12 cellular contexts compared by ENCODE assay signal in genomic region chr11:3043315-3043871, GRCh38. TPM values are rescaled to one million over a fixed set of nuclear protein-coding genes. Genes with fewer than 3 reads are reported as not detected.
DNase-seq lines count a peak whose midpoint lies in the region; ATAC-seq and TF ChIP-seq lines count a peak whose summit lies in the region.
"Had no signal": no experiment of that assay in that cellular context is flagged by ENCODE, and none has a peak within 500 bp of the region (broad histone marks: within the 10 kb centered on the region; RNA-seq: fewer than 3 reads in every experiment).

No MANE protein-coding gene starts in this region.

- H3K9me3 ChIP-seq in left lung (no peaks in the 10 kb centered on the region), stomach (no peaks in the 10 kb centered on the region)

- 39 to 77% (median 45%) methylated on average over 14 to 16 of the region's 16 CpGs for WGBS in stomach, 5 donors

- ATAC-seq in left lung (peak; percentile 45), GM18519 (IDR thresholded peaks at IDR 0.05; ENCODE audit: low FRiP score, unreplicated experiment) (no peak)
- ATAC-seq: activated CD8-positive, alpha-beta memory T cell treated with anti-CD3 and anti-CD28 coated beads, Interleukin-2, amount 10 ng/mL, durations not matched to agents 7 days and 5 days; naive thymus-derived CD4-positive, alpha-beta T cell had no signal

- no peak for TF ChIP-seq CTCF in left lung (IDR thresholded peaks at IDR 0.05)
- TF ChIP-seq CTCF in stomach (IDR thresholded peaks at IDR 0.05) = no peak
- TF ChIP-seq CTCF in GM13976 (IDR thresholded peaks at IDR 0.05; ENCODE audit: borderline replicate concordance, control extremely low read depth, extremely low read depth, insufficient read depth, missing control alignments) = no peak

- H3K36me3 Mint-ChIP-seq in dendritic cell treated with granulocyte-macrophage colony-stimulating factor and Interleukin-4, amounts not matched to agents 40 ng/mL and 50 ng/mL, for 4 days (ENCODE audit: low read depth) = peaks cover 97% of the 10 kb centered on the region

- peak; percentile 32 for TF ChIP-seq EP300 in stomach (IDR thresholded peaks at IDR 0.05)

- H3K4me1 Mint-ChIP-seq in dendritic cell treated with granulocyte-macrophage colony-stimulating factor and Interleukin-4, amounts not matched to agents 40 ng/mL and 50 ng/mL, for 4 days (ENCODE audit: low read depth) = peaks cover 15% of the 10 kb centered on the region

- H3K4me3 ChIP-seq in left lung (no peak overlapping the region), stomach (no peak overlapping the region)

- in situ Hi-C loops in GM13976 (cut with MboI; ENCODE audit: low sequenced_read_pairs, unreplicated experiment) = no loop called here

- peak overlapping the region; percentile 20 for H3K27ac Mint-ChIP-seq in dendritic cell treated with granulocyte-macrophage colony-stimulating factor and Interleukin-4, amounts not matched to agents 40 ng/mL and 50 ng/mL, for 4 days
- H3K27ac Mint-ChIP-seq: activated CD8-positive, alpha-beta memory T cell treated with anti-CD3 and anti-CD28 coated beads, Interleukin-2, amount 10 ng/mL, durations not matched to agents 7 days and 5 days had no signal

- H3K27me3 ChIP-seq in left lung = no peaks in the 10 kb centered on the region
- no peaks in the 10 kb centered on the region for H3K27me3 ChIP-seq in stomach

- H3K4me3 Mint-ChIP-seq in dendritic cell treated with granulocyte-macrophage colony-stimulating factor and Interleukin-4, amounts not matched to agents 40 ng/mL and 50 ng/mL, for 4 days = no peak overlapping the region
- H3K4me3 Mint-ChIP-seq: activated CD8-positive, alpha-beta memory T cell treated with anti-CD3 and anti-CD28 coated beads, Interleukin-2, amount 10 ng/mL, durations not matched to agents 7 days and 5 days; naive thymus-derived CD4-positive, alpha-beta T cell had no signal

- no peaks in the 10 kb centered on the region for H3K27me3 Mint-ChIP-seq in dendritic cell treated with granulocyte-macrophage colony-stimulating factor and Interleukin-4, amounts not matched to agents 40 ng/mL and 50 ng/mL, for 4 days
- H3K27me3 Mint-ChIP-seq: activated CD8-positive, alpha-beta memory T cell treated with anti-CD3 and anti-CD28 coated beads, Interleukin-2, amount 10 ng/mL, durations not matched to agents 7 days and 5 days; naive thymus-derived CD4-positive, alpha-beta T cell had no signal

- DNase-seq in M059J (ENCODE audit: low read depth) = peak; percentile 76
- no peak for DNase-seq in left lung
- DNase-seq in stomach = peak; percentile 78
- DNase-seq in activated T-cell treated with anti-CD3 and anti-CD28 coated beads for 4 hours = no peak
- no peak for DNase-seq in GM13976 (ENCODE audit: low spot score)
- DNase-seq in pons (ENCODE audit: low spot score) = no peak
- DNase-seq: activated CD8-positive, alpha-beta memory T cell treated with anti-CD3 and anti-CD28 coated beads, Interleukin-2, amount 10 ng/mL, durations not matched to agents 7 days and 5 days; EL; naive thymus-derived CD4-positive, alpha-beta T cell; NCI-H1436 had no signal

- H3K36me3 ChIP-seq in left lung (peaks cover 0 to 78% of the 10 kb centered on the region in 2 donors), stomach (peaks cover 26 to 77% (median 67%) of the 10 kb centered on the region in 4 donors)

- no peaks in the 10 kb centered on the region for H3K9me3 Mint-ChIP-seq in dendritic cell treated with granulocyte-macrophage colony-stimulating factor and Interleukin-4, amounts not matched to agents 40 ng/mL and 50 ng/mL, for 4 days
- H3K9me3 Mint-ChIP-seq: naive thymus-derived CD4-positive, alpha-beta T cell had no signal

- H3K27ac ChIP-seq in left lung = no peak overlapping the region
- H3K27ac ChIP-seq in stomach = peak overlapping the region; percentile 52 to 77 (median 68)

- intact Hi-C loops in dendritic cell treated with granulocyte-macrophage colony-stimulating factor and Interleukin-4, amounts not matched to agents 40 ng/mL and 50 ng/mL, for 4 days (cut with micrococcal nuclease) = no loop called here
- intact Hi-C loops in left lung (cut with DNase I) = no loop called here
- intact Hi-C loops in stomach (cut with DNase I; ENCODE audit: low total_unique reads) = no loop called here

- peaks cover 4 to 14% of the 10 kb centered on the region in 2 donors for H3K4me1 ChIP-seq in left lung
- peaks cover 15 to 49% (median 36%) of the 10 kb centered on the region in 4 donors for H3K4me1 ChIP-seq in stomach

- no peak for TF ChIP-seq POLR2A in stomach (IDR thresholded peaks at IDR 0.05)

RNA-seq across cellular contexts. Expression of gene CARS1, which starts 13.8 kb away (rescaled TPM):
- total RNA-seq in M059J (2014; rRNA removed; shearing (Covaris generic)) = 36.9 and 58.8 TPM in 2 replicates
- total RNA-seq in left lung = 10 to 100 TPM; 39.3 to 49.9 TPM
- 10 to 100 TPM; 28.6 to 54.2 (median 42.6) TPM for total RNA-seq in stomach
- polyA plus RNA-seq in stomach = 10 to 100 TPM; 25.2 to 44.9 (median 35.7) TPM

RNA-seq across cellular contexts. Expression of gene NAP1L4, which starts 51.3 kb away (rescaled TPM):
- 91.7 and 120 TPM in 2 replicates for total RNA-seq in M059J (2014; rRNA removed; shearing (Covaris generic))
- total RNA-seq in left lung (100 to 1,000 TPM; 101 to 122 TPM), stomach (100 to 1,000 TPM in 4 of 5 donors, 10 to 100 TPM in 1; 80.5 to 438 (median 181) TPM)
- 10 to 100 TPM; 61.3 to 82.7 (median 77.5) TPM for polyA plus RNA-seq in stomach

Comparison
In these comparisons a context has a peak if more than half of its experiments do, and no peak if none do; other contexts are left out.
1. DNase-seq: peak in M059J (single experiment) and stomach (single experiment); none in left lung (0 of 2), activated T-cell treated with anti-CD3 and anti-CD28 coated beads for 4 hours (single experiment), GM13976 (single experiment) and pons (single experiment).
2. H3K27ac ChIP-seq: peak in stomach (5 of 5); none in left lung (0 of 2).